17 cellular contexts compared by ENCODE assay signal in genomic region chr13:28744656-28745055, GRCh38. TPM values are rescaled to one million over a fixed set of nuclear protein-coding genes. Genes with fewer than 3 reads are reported as not detected.
DNase-seq lines count a peak whose midpoint lies in the region; ATAC-seq and TF ChIP-seq lines count a peak whose summit lies in the region.
"Had no signal": no experiment of that assay in that cellular context is flagged by ENCODE, and none has a peak within 500 bp of the region (broad histone marks: within the 10 kb centered on the region; RNA-seq: fewer than 3 reads in every experiment).

No MANE protein-coding gene starts in this region.

- H3K4me3 Mint-ChIP-seq in HFFc6 = no peak overlapping the region
- H3K4me3 Mint-ChIP-seq in endodermal cell = no peak overlapping the region
- H3K4me3 Mint-ChIP-seq: CD4-positive, alpha-beta T cell; natural killer cell had no signal

- H3K36me3 Mint-ChIP-seq in HFFc6 (ENCODE audit: low read depth) (0 out of 2 replicates have a peak, but pooled peaks cover 7% of the 10 kb centered on the region), endodermal cell (ENCODE audit: low read depth) (no peaks in the 10 kb centered on the region)
- H3K36me3 Mint-ChIP-seq: natural killer cell had no signal

- no peaks in the 10 kb centered on the region for H3K36me3 ChIP-seq in endodermal cell (ENCODE audit: control insufficient read depth, insufficient read depth, low read length)
- H3K36me3 ChIP-seq in skeletal muscle tissue (ENCODE audit: control insufficient read depth in 3 of 3, insufficient read depth in 3 of 3, low read length in 3 of 3) = no peaks in the 10 kb centered on the region
- H3K36me3 ChIP-seq: breast epithelium, transverse colon had no signal

- H3K9ac ChIP-seq in endodermal cell (ENCODE audit: extremely low read depth, low read length, poor library complexity, severe bottlenecking) (no peak overlapping the region), skeletal muscle tissue (ENCODE audit: low read depth in 1 of 3, low read length in 3 of 3) (no peak overlapping the region)

- H3K27ac Mint-ChIP-seq in HFFc6 (peak overlapping the region; percentile 59), endodermal cell (peak overlapping the region; percentile 69)
- H3K27ac Mint-ChIP-seq: CD4-positive, alpha-beta T cell; natural killer cell had no signal

- H3K27me3 Mint-ChIP-seq in HFFc6 (ENCODE audit: insufficient read depth) = peaks cover 3% of the 10 kb centered on the region; the same call in 1 of the 2 replicates
- H3K27me3 Mint-ChIP-seq in endodermal cell (ENCODE audit: insufficient read depth) = peaks cover 6% of the 10 kb centered on the region

- H3K4me1 Mint-ChIP-seq in HFFc6 (ENCODE audit: low read depth) (peaks cover 40% of the 10 kb centered on the region), endodermal cell (peaks cover 25% of the 10 kb centered on the region)

- DNase-seq in HFFc6 (no peak), OCI-M2 (lab: John Stamatoyannopoulos, UW; ENCODE audit: unreplicated experiment) (peak; percentile 21), endodermal cell (peak; percentile 50), dermis blood vessel endothelial cell (no peak), NOMO-1 treated with DMSO at 0.1 percent for 48 hours (lab: John Stamatoyannopoulos, UW; ENCODE audit: unreplicated experiment) (no peak)
- DNase-seq: activated CD4-positive, CD25-positive, alpha-beta regulatory T cell; activated naive CD4-positive, alpha-beta T cell treated with Interleukin-2 at 50 U/mL for 16 hours; CD4-positive, alpha-beta T cell; kidney; natural killer cell; NCI-H1105; stimulated activated CD4-positive, alpha-beta T cell treated with anti-CD3 and anti-CD28 coated beads, Interleukin-2, amount 100 ng/mL, for 24 hours; transverse colon had no signal

- H3K9me3 ChIP-seq in endodermal cell (ENCODE audit: control insufficient read depth, low read length) (peaks cover 5% of the 10 kb centered on the region), skeletal muscle tissue (ENCODE audit: control insufficient read depth in 3 of 3, low read length in 3 of 3) (no peaks in the 10 kb centered on the region)
- H3K9me3 ChIP-seq: breast epithelium, transverse colon had no signal

- no peaks in the 10 kb centered on the region for H3K4me1 ChIP-seq in endodermal cell (ENCODE audit: control insufficient read depth, insufficient read depth, low read length)
- H3K4me1 ChIP-seq in skeletal muscle tissue (ENCODE audit: control insufficient read depth in 3 of 3, insufficient read depth in 3 of 3, low read length in 3 of 3) = peaks cover 0 to 3% (median 0%) of the 10 kb centered on the region in 3 donors
- H3K4me1 ChIP-seq: breast epithelium, transverse colon had no signal

- TF ChIP-seq CTCF in HFFc6 (IDR thresholded peaks at IDR 0.05) = no peak
- no peak for TF ChIP-seq CTCF in endodermal cell (conservative IDR thresholded peaks at IDR 0.05)

- WGBS in endodermal cell (ENCODE audit: insufficient coverage in 1 of 2, insufficient read length in 1 of 2), 2 experiments = 70 to 94% methylated on average over 4 to 6 of the region's 6 CpGs

- H3K9me3 Mint-ChIP-seq in HFFc6 (no peaks in the 10 kb centered on the region), endodermal cell (peaks cover 7% of the 10 kb centered on the region)
- H3K9me3 Mint-ChIP-seq: CD4-positive, alpha-beta T cell; natural killer cell had no signal

- H3K27ac ChIP-seq in endodermal cell (ENCODE audit: low read depth, low read length) (no peak overlapping the region), skeletal muscle tissue (ENCODE audit: low read depth, low read length) (peak overlapping the region; percentile 69)
- H3K27ac ChIP-seq: breast epithelium had no signal

- no peak for ATAC-seq in HG03460 (IDR thresholded peaks at IDR 0.05; ENCODE audit: unreplicated experiment)

- no peak overlapping the region for H3K4me3 ChIP-seq in endodermal cell (ENCODE audit: low read length)
- H3K4me3 ChIP-seq in skeletal muscle tissue (ENCODE audit: low read length in 3 of 3) = no peak overlapping the region
- H3K4me3 ChIP-seq: breast epithelium, SK-N-MC, transverse colon had no signal

- H3K27me3 ChIP-seq in endodermal cell (ENCODE audit: control insufficient read depth, insufficient read depth, low read length, poor library complexity, severe bottlenecking) (no peaks in the 10 kb centered on the region), skeletal muscle tissue (ENCODE audit: control insufficient read depth in 3 of 3, insufficient read depth in 3 of 3, low read length in 3 of 3) (no peaks in the 10 kb centered on the region)
- H3K27me3 ChIP-seq: breast epithelium, transverse colon had no signal

RNA-seq across cellular contexts. Expression of gene SLC46A3, which starts 25.9 kb away (rescaled TPM):
- 1 to 10 TPM; 2.2 to 4.3 (median 2.8) TPM for total RNA-seq in HFFc6 (2021; fragmentation: NEBNext Ultra II Directional; extraction: Animal tissue kit (Norgen Biotek cat#: 25700))
- 1 to 10 TPM; 1.8 to 2.9 TPM for total RNA-seq in endodermal cell
- 1.6 TPM for polyA plus RNA-seq in endodermal cell (2013, experiment 1 of 2)
- 2.2 TPM for polyA plus RNA-seq in endodermal cell (2013, experiment 2 of 2)
- total RNA-seq in skeletal muscle tissue = 2.1 TPM
- total RNA-seq in dermis blood vessel endothelial cell = 3.6 and 4.6 TPM in 2 replicates

Comparison
In these comparisons a context has a peak if more than half of its experiments do, and no peak if none do; other contexts are left out.
1. DNase-seq: peak in OCI-M2 (single experiment) and endodermal cell (single experiment); none in HFFc6 (single experiment), dermis blood vessel endothelial cell (single experiment) and NOMO-1 treated with DMSO at 0.1 percent for 48 hours (single experiment).